Comparison of ENCODE assay signal across 20 cellular contexts in genomic region chr1:116177861-116178260, GRCh38.
"Had no signal": no experiment of that assay in that cellular context is flagged by ENCODE, and none has a peak within 500 bp of the region (broad histone marks: within the 10 kb centered on the region; RNA-seq: fewer than 3 reads in every experiment).

No MANE protein-coding gene starts in this region.

- H3K36me3 ChIP-seq: MG63 had no signal

- H3K4me2 ChIP-seq: SK-N-SH had no signal

- DNase-seq: IMR-90, Karpas-422, KG1, MG63, NCI-H1092 treated with DMSO at 0.1 percent for 48 hours, NCI-H1436, NCI-H187, NCI-H2029, NCI-H2081 treated with DMSO at 0.1 percent for 48 hours, NCI-H2171, NCI-H226, NCI-H446, NCI-H510A, NCI-H524 treated with DMSO at 0.1 percent for 48 hours, NCI-H69, NCI-H774, SHP77, SK-N-SH had no signal

- H3K27ac ChIP-seq: HL-60, RWPE1 had no signal

- H3K9me3 ChIP-seq: MG63, SK-N-SH had no signal

- H3K9me2 ChIP-seq: SK-N-SH had no signal

- H3K9ac ChIP-seq: SK-N-SH had no signal

- H3K4me3 ChIP-seq: MG63 had no signal
